8 cellular contexts compared by ENCODE assay signal in genomic region chr15:40754574-40754882, GRCh38. TPM values are rescaled to one million over a fixed set of nuclear protein-coding genes. Genes with fewer than 3 reads are reported as not detected.
DNase-seq lines count a peak whose midpoint lies in the region; ATAC-seq and TF ChIP-seq lines count a peak whose summit lies in the region.

No MANE protein-coding gene starts in this region.

- H3K4me2 ChIP-seq in fibroblast of lung (ENCODE audit: extremely low read depth, insufficient read depth, low read length) = peak overlapping the region; percentile 85

- intact Hi-C loops in CD4-positive, alpha-beta T cell (cut with DNase I, micrococcal nuclease) = loop anchor here (2.0 to 10.0 kb wide), 3 partner anchors 52 to 530 kb away; partner anchors contain the start of genes CCDC32 (in 2 of the 2), DNAJC17 (in 1 of the 2) and ZFYVE19 (in 1 of the 2)

- peak overlapping the region; percentile 92 for H3K4me3 ChIP-seq in HFF-Myc (replicated peaks; ENCODE audit: low read depth, low read length)
- H3K4me3 ChIP-seq in WERI-Rb-1 (ENCODE audit: low read depth, low read length) = peak overlapping the region; percentile 91
- peak overlapping the region; percentile 82 to 99 (median 90) for H3K4me3 ChIP-seq in fibroblast of lung (replicated peaks in 1 of 4; ENCODE audit: control extremely low read depth in 1 of 4, insufficient read depth in 1 of 4, low read depth in 3 of 4, low read length in 4 of 4)
- peak overlapping the region; percentile 89 for H3K4me3 ChIP-seq in neuron (ENCODE audit: low read length)

- peak overlapping the region; percentile 85 for H3K9ac ChIP-seq in fibroblast of lung (ENCODE audit: insufficient read depth, low read length)

- no peaks in the 10 kb centered on the region for H3K4me1 ChIP-seq in fibroblast of lung (ENCODE audit: control insufficient read depth, extremely low read depth, insufficient read depth, low read length)
- peaks cover 16% of the 10 kb centered on the region for H3K4me1 ChIP-seq in neuron (ENCODE audit: insufficient read depth, low read length)

- H3K9me3 Mint-ChIP-seq in CD4-positive, alpha-beta T cell = no peaks in the 10 kb centered on the region

- H3K36me3 Mint-ChIP-seq in CD4-positive, alpha-beta T cell (ENCODE audit: low read depth) = peaks cover 37% of the 10 kb centered on the region

- H3K4me3 Mint-ChIP-seq in CD4-positive, alpha-beta T cell = peak overlapping the region; percentile 98

- H3K27me3 ChIP-seq in CD4-positive, alpha-beta T cell (ENCODE audit: control insufficient read depth, insufficient read depth, low read length) = no peaks in the 10 kb centered on the region
- no peaks in the 10 kb centered on the region for H3K27me3 ChIP-seq in WERI-Rb-1 (ENCODE audit: insufficient read depth, low read depth, severe bottlenecking)
- H3K27me3 ChIP-seq in fibroblast of lung (ENCODE audit: control insufficient read depth, insufficient read depth, low read length) = no peaks in the 10 kb centered on the region
- H3K27me3 ChIP-seq in neuron (ENCODE audit: insufficient read depth, low read length) = no peaks in the 10 kb centered on the region

- H3K36me3 ChIP-seq in WERI-Rb-1 (peaks cover 32% of the 10 kb centered on the region), fibroblast of lung (ENCODE audit: control insufficient read depth, insufficient read depth, low read length) (peaks cover 1% of the 10 kb centered on the region), neuron (ENCODE audit: insufficient read depth, low read length) (peaks cover 19% of the 10 kb centered on the region)

- H4K20me1 ChIP-seq in fibroblast of lung (ENCODE audit: control insufficient read depth, extremely low read depth, insufficient read depth, low read length) = no peaks in the 10 kb centered on the region

- ATAC-seq in CD4-positive, alpha-beta T cell (ENCODE audit: poor library complexity) = peak; percentile 9
- no peak for ATAC-seq in HG03457 (IDR thresholded peaks at IDR 0.05; ENCODE audit: unreplicated experiment)

- no peak for TF ChIP-seq CTCF in CD4-positive, alpha-beta T cell (IDR thresholded peaks at IDR 0.05)
- TF ChIP-seq CTCF in HFF-Myc (IDR thresholded peaks at IDR 0.05; ENCODE audit: low read depth, low read length, missing control alignments) (no peak), WERI-Rb-1 (IDR thresholded peaks at IDR 0.05; ENCODE audit: low read depth, low read length) (no peak), fibroblast of lung (conservative IDR thresholded peaks at IDR 0.05 in 1 of 2, IDR thresholded peaks at IDR 0.05 in 1 of 2; ENCODE audit: low read depth in 1 of 2, low read length in 2 of 2) (no peak)

- DNase-seq in CD4-positive, alpha-beta T cell = peak in 1 of 10 experiments; percentile 19
- no peak for DNase-seq in HFF-Myc (ENCODE audit: extremely low read depth, low read depth)
- DNase-seq in WERI-Rb-1 = no peak
- no peak for DNase-seq in fibroblast of lung (ENCODE audit: low read depth in 2 of 2)
- no peak for DNase-seq in NCI-H526 treated with DMSO at 0.1 percent for 48 hours (lab: John Stamatoyannopoulos, UW)
- no peak for DNase-seq in NCI-H2107 (lab: John Stamatoyannopoulos, UW)

- no peaks in the 10 kb centered on the region for H3K9me3 ChIP-seq in CD4-positive, alpha-beta T cell (ENCODE audit: control insufficient read depth, low read length)
- H3K9me3 ChIP-seq in WERI-Rb-1 (ENCODE audit: severe bottlenecking) = no peaks in the 10 kb centered on the region
- H3K9me3 ChIP-seq in fibroblast of lung (ENCODE audit: control insufficient read depth, insufficient read depth, low read depth, low read length) = no peaks in the 10 kb centered on the region
- H3K9me3 ChIP-seq in neuron (ENCODE audit: low read length) = no peaks in the 10 kb centered on the region

- H3K27me3 Mint-ChIP-seq in CD4-positive, alpha-beta T cell = no peaks in the 10 kb centered on the region

- H3K27ac Mint-ChIP-seq in CD4-positive, alpha-beta T cell = peak overlapping the region; percentile 98

- POLR2A ChIA-PET in CD4-positive, alpha-beta T cell (lab: Charles Lee) = interaction anchor here (1.0 to 1.2 kb wide), 2 partner anchors 14 to 60 kb away, joined by 3 to 5 read pairs; partner anchors contain the start of gene C15orf62

- H3K27ac ChIP-seq in CD4-positive, alpha-beta T cell (ENCODE audit: low read depth, low read length) = peak overlapping the region; percentile 65
- peak overlapping the region; percentile 96 for H3K27ac ChIP-seq in WERI-Rb-1
- H3K27ac ChIP-seq in fibroblast of lung (ENCODE audit: insufficient read depth, low read length) = peak overlapping the region; percentile 92

- CTCF ChIA-PET in CD4-positive, alpha-beta T cell (lab: Charles Lee) = interaction anchor here (1.2 to 1.5 kb wide), 2 partner anchors 10 to 28 kb away, joined by 3 to 5 read pairs; no protein-coding TSS in a partner anchor

- H2AFZ ChIP-seq in fibroblast of lung (ENCODE audit: low read length) (peak overlapping the region; percentile 82), neuron (ENCODE audit: low read depth, low read length) (peak overlapping the region; percentile 95)

- H3K79me2 ChIP-seq in fibroblast of lung (ENCODE audit: control insufficient read depth, insufficient read depth, low read length) = peaks cover 9% of the 10 kb centered on the region

- peaks cover 30% of the 10 kb centered on the region for H3K4me1 Mint-ChIP-seq in CD4-positive, alpha-beta T cell (ENCODE audit: low read depth)

RNA-seq across cellular contexts. Expression of gene RMDN3, which starts 0.5 kb away (rescaled TPM):
- 10 to 100 TPM; 29.1 to 30.3 TPM for total RNA-seq in CD4-positive, alpha-beta T cell
- total RNA-seq in fibroblast of lung = 14.1 and 16.0 TPM in 2 replicates
- polyA plus RNA-seq in fibroblast of lung = 18.9 and 22.7 TPM in 2 replicates
- polyA plus RNA-seq in fibroblast of lung (2012) = 24.9 TPM in 2 replicates
- 6.6 and 33.6 TPM in 2 replicates for polyA minus RNA-seq in fibroblast of lung (ENCODE audit: low replicate concordance)

RNA-seq across cellular contexts. Expression of gene GCHFR, which starts 9.3 kb away (rescaled TPM):
- 10 to 100 TPM; 13.5 to 14.8 TPM for total RNA-seq in CD4-positive, alpha-beta T cell
- total RNA-seq in fibroblast of lung = 1.8 and 2.5 TPM in 2 replicates
- polyA plus RNA-seq in fibroblast of lung = 1.4 and 1.6 TPM in 2 replicates
- polyA plus RNA-seq in fibroblast of lung (2012) = 2.5 and 2.6 TPM in 2 replicates
- polyA minus RNA-seq in fibroblast of lung (ENCODE audit: low replicate concordance) = 2.0 TPM in 1 of 2 replicates, not detected in the other

RNA-seq across cellular contexts. Expression of gene C15orf62, which starts 15.3 kb away (rescaled TPM):
- total RNA-seq in CD4-positive, alpha-beta T cell = under 1 TPM; 0.77 to 0.98 TPM
- under 0.01 and 0.17 TPM in 2 replicates for total RNA-seq in fibroblast of lung
- polyA plus RNA-seq in fibroblast of lung = 0.02 TPM in 1 of 2 replicates, not detected in the other
- 0.20 and 0.23 TPM in 2 replicates for polyA plus RNA-seq in fibroblast of lung (2012)
- polyA minus RNA-seq in fibroblast of lung (ENCODE audit: low replicate concordance) = not detected in 2 replicates

RNA-seq across cellular contexts. Expression of gene ZFYVE19, which starts 52.4 kb away (rescaled TPM):
- total RNA-seq in CD4-positive, alpha-beta T cell = 10 to 100 TPM; 12.0 to 13.0 TPM
- 21.3 and 23.6 TPM in 2 replicates for total RNA-seq in fibroblast of lung
- 14.1 and 26.2 TPM in 2 replicates for polyA plus RNA-seq in fibroblast of lung
- 11.6 and 17.4 TPM in 2 replicates for polyA plus RNA-seq in fibroblast of lung (2012)
- polyA minus RNA-seq in fibroblast of lung (ENCODE audit: low replicate concordance) = 19.0 and 32.3 TPM in 2 replicates

RNA-seq across cellular contexts. Expression of gene DNAJC17, which starts 52.7 kb away (rescaled TPM):
- 10 to 100 TPM; 14.4 to 17.9 TPM for total RNA-seq in CD4-positive, alpha-beta T cell
- 12.8 and 17.7 TPM in 2 replicates for total RNA-seq in fibroblast of lung
- polyA plus RNA-seq in fibroblast of lung = 41.8 and 51.3 TPM in 2 replicates
- polyA plus RNA-seq in fibroblast of lung (2012) = 33.5 and 46.5 TPM in 2 replicates
- polyA minus RNA-seq in fibroblast of lung (ENCODE audit: low replicate concordance) = 8.8 and 11.6 TPM in 2 replicates
